In the genomic region with DNA sequence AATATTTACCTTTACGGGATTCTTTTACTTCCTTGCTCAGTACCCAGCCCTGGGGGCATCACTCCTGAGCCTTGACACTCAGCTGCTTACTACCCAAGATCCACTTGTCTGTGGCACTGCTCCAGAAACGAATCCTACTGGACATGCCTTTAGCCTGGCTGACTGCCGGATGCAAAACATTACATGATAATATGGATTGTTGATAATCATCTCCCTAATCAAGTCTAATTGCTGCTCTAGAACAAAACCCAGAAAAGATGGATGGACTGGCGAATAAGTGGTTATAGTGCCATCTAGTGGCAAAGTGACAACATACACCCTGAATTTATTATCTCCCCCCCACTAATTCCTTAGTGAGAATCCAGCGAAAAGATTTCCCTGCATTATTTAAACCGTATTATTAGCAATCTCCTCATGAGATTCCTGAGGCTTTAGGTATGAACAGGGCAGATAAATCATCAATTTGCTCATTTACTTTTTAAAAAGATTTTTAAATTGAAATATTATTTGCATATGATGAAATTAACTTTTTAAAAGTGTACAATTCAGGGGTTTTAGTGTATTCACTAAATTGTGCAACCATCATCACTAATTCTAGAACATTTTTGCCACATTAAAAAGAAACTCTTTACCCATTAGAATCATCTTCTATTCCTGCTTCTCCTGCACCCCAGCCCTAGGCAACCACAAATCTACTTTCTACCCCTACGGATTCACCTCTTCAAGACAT, we compare ENCODE assay signal across 9 cellular contexts.
DNase-seq lines count a peak whose midpoint lies in the region; ATAC-seq and TF ChIP-seq lines count a peak whose summit lies in the region.
"Had no signal": no experiment of that assay in that cellular context is flagged by ENCODE, and none has a peak within 500 bp of the region (broad histone marks: within the 10 kb centered on the region; RNA-seq: fewer than 3 reads in every experiment).

No MANE protein-coding gene starts in this region.

- no peak overlapping the region for H3K4me3 Mint-ChIP-seq in T-helper 17 cell

- H3K9me3 ChIP-seq in T-helper 17 cell (ENCODE audit: control insufficient read depth, low read length, poor library complexity, severe bottlenecking) = no peaks in the 10 kb centered on the region
- H3K9me3 ChIP-seq in neuronal stem cell (replicated peaks in 1 of 2; ENCODE audit: control insufficient read depth in 2 of 2, insufficient read depth in 1 of 2, low read depth in 1 of 2, low read length in 2 of 2) = no peaks in the 10 kb centered on the region

- H2BK12ac ChIP-seq in neuronal stem cell (ENCODE audit: low read length) = no peak overlapping the region

- H3K14ac ChIP-seq in neuronal stem cell (ENCODE audit: low read length) = no peak overlapping the region

- no peak overlapping the region for H4K8ac ChIP-seq in neuronal stem cell (ENCODE audit: low read depth, low read length)

- H3K27me3 ChIP-seq in neuronal stem cell (ENCODE audit: control insufficient read depth in 3 of 3, insufficient read depth in 3 of 3, low read depth in 1 of 3, low read length in 3 of 3) = no peaks in the 10 kb centered on the region

- no peak overlapping the region for H3K27ac Mint-ChIP-seq in T-helper 17 cell

- no peak overlapping the region for H3K23ac ChIP-seq in neuronal stem cell (ENCODE audit: low read depth, low read length, poor library complexity)

- peak; percentile 71 for DNase-seq in AG08396 (ENCODE audit: low spot score)
- peak; percentile 67 for DNase-seq in NCI-H1694 (lab: John Stamatoyannopoulos, UW)
- no peak for DNase-seq in T-helper 17 cell
- peak; percentile 81 for DNase-seq in fibroblast of pulmonary artery (ENCODE audit: low read depth)
- DNase-seq in neuronal stem cell (ENCODE audit: low spot score) = peak; percentile 52
- DNase-seq in stimulated activated CD4-positive, alpha-beta T cell treated with anti-CD3 and anti-CD28 coated beads, Interleukin-2, amount 100 ng/mL, for 48 hours = no peak

- no peak overlapping the region for H3K4ac ChIP-seq in neuronal stem cell (ENCODE audit: low read length)

- no peak overlapping the region for H3K4me3 ChIP-seq in fibroblast of pulmonary artery (replicated peaks; ENCODE audit: low read depth, low read length)
- no peak overlapping the region for H3K4me3 ChIP-seq in neuronal stem cell (ENCODE audit: low read length in 2 of 2)

- no peak overlapping the region for H2BK15ac ChIP-seq in neuronal stem cell (ENCODE audit: low read length)

- TF ChIP-seq CTCF in GM12873 (IDR thresholded peaks at IDR 0.05; ENCODE audit: insufficient read depth, low read depth, low read length, missing control alignments) = peak; percentile 69
- peak; percentile 64 for TF ChIP-seq CTCF in fibroblast of pulmonary artery (IDR thresholded peaks at IDR 0.05; ENCODE audit: low read length, missing control alignments)

- no peak overlapping the region for H3K27ac ChIP-seq in neuronal stem cell (replicated peaks; ENCODE audit: low read length)
- H3K27ac ChIP-seq: epithelial cell of prostate had no signal

- no peak overlapping the region for H3K18ac ChIP-seq in neuronal stem cell (ENCODE audit: low read length)

- H3K4me1 Mint-ChIP-seq in T-helper 17 cell = peaks cover 4% of the 10 kb centered on the region

- no peaks in the 10 kb centered on the region for H3K79me1 ChIP-seq in neuronal stem cell (ENCODE audit: low read depth, low read length)

- H2AK5ac ChIP-seq in neuronal stem cell (ENCODE audit: low read depth, low read length) = no peak overlapping the region

- no peak overlapping the region for H2BK120ac ChIP-seq in neuronal stem cell (ENCODE audit: low read depth, low read length)

- WGBS in neuronal stem cell (ENCODE audit: extremely low coverage in 2 of 2, insufficient read length in 2 of 2, insufficient replicate concordance in 1 of 2), 2 donors = no CpG with 5 or more reads among the region's 7 CpGs

- no peak overlapping the region for H3K9ac ChIP-seq in neuronal stem cell (ENCODE audit: low read depth, low read length, poor library complexity)

- peaks cover 2 to 6% of the 10 kb centered on the region in 2 donors for H3K4me1 ChIP-seq in neuronal stem cell (ENCODE audit: control insufficient read depth in 2 of 2, insufficient read depth in 1 of 2, low read depth in 1 of 2, low read length in 2 of 2)

- H3K36me3 ChIP-seq in neuronal stem cell (replicated peaks in 1 of 2; ENCODE audit: control insufficient read depth in 2 of 2, insufficient read depth in 2 of 2, low read length in 2 of 2) = no peaks in the 10 kb centered on the region

- peaks cover 4% of the 10 kb centered on the region for H3K27me3 Mint-ChIP-seq in T-helper 17 cell

- no peak overlapping the region for H2BK5ac ChIP-seq in neuronal stem cell (ENCODE audit: low read length)

- no peaks in the 10 kb centered on the region for H3K36me3 Mint-ChIP-seq in T-helper 17 cell (ENCODE audit: low read depth)

- no peak overlapping the region for H3K4me2 ChIP-seq in neuronal stem cell (ENCODE audit: insufficient read depth, low read length, poor library complexity, severe bottlenecking)

- H4K91ac ChIP-seq in neuronal stem cell (ENCODE audit: low read depth, low read length, poor library complexity) = no peak overlapping the region

- H2AFZ ChIP-seq in neuronal stem cell (ENCODE audit: low read length) = no peak overlapping the region

- peak; percentile 72 for ATAC-seq in T-helper 17 cell
- no peak for ATAC-seq in GM18870 (IDR thresholded peaks at IDR 0.05; ENCODE audit: unreplicated experiment)

Comparison
In these comparisons a context has a peak if more than half of its experiments do, and no peak if none do; other contexts are left out.
1. DNase-seq: peak in AG08396 (single experiment), NCI-H1694 (single experiment), fibroblast of pulmonary artery (single experiment) and neuronal stem cell (single experiment); none in T-helper 17 cell (0 of 3) and stimulated activated CD4-positive, alpha-beta T cell treated with anti-CD3 and anti-CD28 coated beads, Interleukin-2, amount 100 ng/mL, for 48 hours (0 of 2).